13 cellular contexts compared by ENCODE assay signal in genomic region chr2:161386228-161386627, GRCh38. TPM values are rescaled to one million over a fixed set of nuclear protein-coding genes. Genes with fewer than 3 reads are reported as not detected.
DNase-seq lines count a peak whose midpoint lies in the region; ATAC-seq lines count a peak whose summit lies in the region.
"Had no signal": no experiment of that assay in that cellular context is flagged by ENCODE, and none has a peak within 500 bp of the region (broad histone marks: within the 10 kb centered on the region; RNA-seq: fewer than 3 reads in every experiment).

No MANE protein-coding gene starts in this region.

- DNase-seq in MV-4-11 (lab: John Stamatoyannopoulos, UW) (peak; percentile 17), mesenteric fat pad (ENCODE audit: low spot score) (no peak), SHP77 (lab: John Stamatoyannopoulos, UW) (no peak), OCI-M1 (lab: John Stamatoyannopoulos, UW) (no peak)
- no peak for DNase-seq in activated naive CD4-positive, alpha-beta T cell (lab: John Stamatoyannopoulos, UW)
- DNase-seq: DMS153; Kasumi-1; left ventricle myocardium superior; stimulated activated CD4-positive, alpha-beta T cell treated with anti-CD3 and anti-CD28 coated beads, Interleukin-15, amount 100 ng/mL, for 24 hours; stimulated activated naive B cell treated with anti-CD40 and anti-IgM and Interleukin-4, amounts not matched to agents 10 μg/mL and 1 μg/mL and 100 μg/mL, for 72 hours had no signal

- ATAC-seq in GM18861 (IDR thresholded peaks at IDR 0.05; ENCODE audit: unreplicated experiment) (peak; percentile 65), GM21423 (IDR thresholded peaks at IDR 0.05; ENCODE audit: unreplicated experiment) (peak; percentile 75), HG03060 (IDR thresholded peaks at IDR 0.05; ENCODE audit: low read depth, unreplicated experiment) (peak; percentile 59)
- ATAC-seq: left ventricle myocardium superior had no signal

RNA-seq across cellular contexts. Expression of gene TBR1, which starts 29.9 kb away (rescaled TPM):
- total RNA-seq in mesenteric fat pad: not detected
- total RNA-seq: left ventricle myocardium superior had no signal
